In the genomic region with DNA sequence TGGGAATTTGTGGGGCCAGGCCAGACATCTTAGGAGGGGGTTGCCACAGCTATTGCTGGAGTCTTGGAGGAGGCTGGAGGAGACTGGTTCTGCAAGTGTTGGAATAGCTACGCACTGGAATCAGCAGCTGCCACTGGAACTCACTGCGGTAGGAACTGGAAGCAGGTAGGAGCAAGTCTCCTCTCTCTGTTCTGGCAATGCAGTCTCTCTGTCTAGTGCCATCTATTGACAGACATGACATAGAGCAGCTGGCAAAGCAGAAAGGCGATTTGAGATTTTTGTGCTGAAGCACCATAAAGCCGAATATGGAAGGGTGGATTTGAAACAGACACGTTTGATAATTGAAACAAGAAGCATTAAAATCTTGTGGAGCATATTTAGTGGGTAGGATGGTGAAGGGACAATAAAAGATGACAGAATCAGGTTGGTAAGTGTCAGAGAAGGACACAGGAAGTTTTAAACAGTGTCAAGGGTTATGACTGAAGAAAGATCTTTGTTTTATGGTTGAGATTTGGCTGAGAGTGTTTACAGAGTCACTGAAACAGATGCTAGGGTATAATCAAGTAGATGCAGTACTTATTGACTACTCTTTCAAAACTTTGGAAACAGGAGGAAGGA, we compare ENCODE assay signal across 8 cellular contexts. TPM values are rescaled to one million over a fixed set of nuclear protein-coding genes. Genes with fewer than 3 reads are reported as not detected.
DNase-seq lines count a peak whose midpoint lies in the region; TF ChIP-seq lines count a peak whose summit lies in the region.

No MANE protein-coding gene starts in this region.

- TF ChIP-seq CTCF in HFFc6 (IDR thresholded peaks at IDR 0.05): peak; percentile 79

- H3K9me3 Mint-ChIP-seq in HFFc6: no peaks in the 10 kb centered on the region

- H3K27ac Mint-ChIP-seq in HFFc6: no peak overlapping the region

- peak; percentile 12 for DNase-seq in stimulated activated CD4-positive, alpha-beta T cell treated with anti-CD3 and anti-CD28 coated beads, Interleukin-15, amount 100 ng/mL, for 24 hours
- DNase-seq in stimulated activated CD4-positive, alpha-beta T cell treated with anti-CD3 and anti-CD28 coated beads, Interleukin-4, amount 100 ng/mL, for 1 hour: no peak
- DNase-seq in HFFc6: peak; percentile 50
- peak; percentile 22 to 82 (median 58) for DNase-seq in NCI-H1417 (lab: John Stamatoyannopoulos, UW)
- DNase-seq in SW480 (ENCODE audit: low spot score): peak; percentile 60
- DNase-seq in fibroblast of peridontal ligament (ENCODE audit: extremely low read depth): peak; percentile 65
- peak; percentile 36 for DNase-seq in non-pigmented ciliary epithelial cell (ENCODE audit: low read depth)
- DNase-seq in mesenteric fat pad (ENCODE audit: low spot score): no peak

- peaks cover 26% of the 10 kb centered on the region for H3K4me1 Mint-ChIP-seq in HFFc6 (ENCODE audit: low read depth)

- H3K4me3 Mint-ChIP-seq in HFFc6: no peak overlapping the region

- no peaks in the 10 kb centered on the region for H3K36me3 Mint-ChIP-seq in HFFc6 (ENCODE audit: low read depth)

- peaks cover 2% of the 10 kb centered on the region for H3K27me3 Mint-ChIP-seq in HFFc6 (ENCODE audit: insufficient read depth)

RNA-seq across cellular contexts. Expression of a gene that starts 23.5 kb away (rescaled TPM):
- total RNA-seq in HFFc6 (2021; fragmentation: NEBNext Ultra II Directional; extraction: Animal tissue kit (Norgen Biotek cat#: 25700)): 10 to 100 TPM; 11.6 to 36.7 (median 12.0) TPM
- total RNA-seq in mesenteric fat pad: 89.8 TPM

RNA-seq across cellular contexts. Expression of a gene that starts 29.3 kb away (rescaled TPM):
- total RNA-seq in HFFc6 (2021; fragmentation: NEBNext Ultra II Directional; extraction: Animal tissue kit (Norgen Biotek cat#: 25700)): 100 to 1,000 TPM; 164 to 198 (median 183) TPM
- total RNA-seq in mesenteric fat pad: 71.6 TPM

Comparison
In these comparisons a context has a peak if more than half of its experiments do, and no peak if none do; other contexts are left out.
1. DNase-seq: peak in stimulated activated CD4-positive, alpha-beta T cell treated with anti-CD3 and anti-CD28 coated beads, Interleukin-15, amount 100 ng/mL, for 24 hours (single experiment), HFFc6 (single experiment), NCI-H1417 (3 of 3), SW480 (single experiment), fibroblast of peridontal ligament (single experiment) and non-pigmented ciliary epithelial cell (single experiment); none in stimulated activated CD4-positive, alpha-beta T cell treated with anti-CD3 and anti-CD28 coated beads, Interleukin-4, amount 100 ng/mL, for 1 hour (single experiment) and mesenteric fat pad (single experiment).